Comparison of ENCODE assay signal across 1 cellular context in the genomic region with DNA sequence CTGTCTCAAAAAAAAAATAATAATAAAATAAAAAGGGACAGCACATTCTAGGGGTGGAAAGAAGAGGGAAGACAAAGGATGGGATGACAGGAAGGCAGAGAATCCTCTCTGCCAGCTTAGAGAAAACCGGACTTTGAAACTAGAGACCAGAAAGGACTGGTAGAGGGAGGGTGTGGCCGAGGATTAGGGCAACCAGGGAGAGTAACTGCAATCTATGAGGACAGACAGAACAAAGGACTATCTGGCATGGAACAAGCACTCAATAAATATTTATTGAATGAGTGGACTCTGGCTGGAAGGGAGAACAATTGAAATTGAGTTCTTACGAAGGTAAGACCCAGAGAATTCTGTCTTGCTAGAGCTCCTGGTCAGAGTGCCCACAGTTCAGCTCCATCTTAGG.
TF ChIP-seq lines count a peak whose summit lies in the region.

No MANE protein-coding gene starts in this region.

TF ChIP-seq in HEK293, 187 proteins besides CTCF, POLR2A, EP300 and RAD21 (continued from another document):
- TF ChIP-seq, protein P1, sequence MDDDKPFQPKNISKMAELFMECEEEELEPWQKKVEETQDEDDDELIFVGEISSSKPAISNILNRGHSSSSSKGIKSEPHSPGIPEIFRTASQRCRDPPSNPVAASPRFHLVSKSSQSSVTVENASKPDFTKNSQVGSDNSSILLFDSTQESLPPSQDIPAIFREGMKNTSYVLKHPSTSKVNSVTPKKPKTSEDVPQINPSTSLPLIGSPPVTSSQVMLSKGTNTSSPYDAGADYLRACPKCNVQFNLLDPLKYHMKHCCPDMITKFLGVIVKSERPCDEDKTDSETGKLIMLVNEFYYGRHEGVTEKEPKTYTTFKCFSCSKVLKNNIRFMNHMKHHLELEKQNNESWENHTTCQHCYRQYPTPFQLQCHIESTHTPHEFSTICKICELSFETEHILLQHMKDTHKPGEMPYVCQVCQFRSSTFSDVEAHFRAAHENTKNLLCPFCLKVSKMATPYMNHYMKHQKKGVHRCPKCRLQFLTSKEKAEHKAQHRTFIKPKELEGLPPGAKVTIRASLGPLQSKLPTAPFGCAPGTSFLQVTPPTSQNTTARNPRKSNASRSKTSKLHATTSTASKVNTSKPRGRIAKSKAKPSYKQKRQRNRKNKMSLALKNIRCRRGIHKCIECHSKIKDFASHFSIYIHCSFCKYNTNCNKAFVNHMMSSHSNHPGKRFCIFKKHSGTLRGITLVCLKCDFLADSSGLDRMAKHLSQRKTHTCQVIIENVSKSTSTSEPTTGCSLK (tag by site-specific recombination; IDR thresholded peaks at IDR 0.05): no peak
- no peak for TF ChIP-seq SCRT2 (tag by site-specific recombination; IDR thresholded peaks at IDR 0.05)
TF ChIP-seq in HEK293: peak in this region for 0.
